21 cellular contexts compared by ENCODE assay signal in the genomic region with DNA sequence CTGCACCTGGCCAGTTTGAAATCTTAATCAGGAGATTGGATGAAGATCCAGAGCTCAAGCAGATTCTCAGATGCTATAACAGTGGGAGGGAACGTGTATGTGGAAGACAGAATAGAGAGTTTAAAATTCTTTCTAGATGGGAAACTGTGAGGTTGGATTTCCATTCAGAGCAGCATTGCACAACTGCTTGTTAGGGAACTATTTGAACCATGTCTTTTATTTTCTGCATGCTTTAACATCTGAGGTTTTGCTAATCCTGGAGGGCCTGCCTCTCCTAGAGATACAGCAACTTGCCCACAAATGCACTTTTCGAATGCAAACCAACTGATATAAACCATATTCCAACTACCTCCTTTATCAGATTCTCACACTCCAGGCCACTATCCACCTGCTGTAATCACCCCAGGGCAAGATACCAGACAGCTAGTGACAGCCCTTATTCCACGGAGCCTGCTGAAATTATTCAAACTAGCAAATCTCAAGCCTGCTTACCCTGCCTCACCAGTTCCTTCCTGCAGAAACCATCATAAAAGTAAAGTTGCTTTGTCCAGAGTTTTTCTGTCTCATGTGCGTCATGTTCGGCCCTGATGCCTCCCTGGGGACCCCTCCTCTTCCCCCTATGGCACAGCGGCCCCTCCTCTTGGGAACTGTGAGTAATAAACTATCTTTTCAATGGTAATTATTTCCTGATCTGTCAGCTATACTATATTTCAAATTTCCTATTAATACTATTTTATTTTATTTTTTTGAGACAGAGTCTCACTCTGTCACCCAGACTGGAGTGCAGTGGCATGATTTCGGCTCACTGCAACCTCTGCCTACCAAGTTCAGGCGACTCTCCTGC. TPM values are rescaled to one million over a fixed set of nuclear protein-coding genes. Genes with fewer than 3 reads are reported as not detected.
DNase-seq lines count a peak whose midpoint lies in the region; ATAC-seq and TF ChIP-seq lines count a peak whose summit lies in the region.
"Had no signal": no experiment of that assay in that cellular context is flagged by ENCODE, and none has a peak within 500 bp of the region (broad histone marks: within the 10 kb centered on the region; RNA-seq: fewer than 3 reads in every experiment).

No MANE protein-coding gene starts in this region.

- H3K4me1 Mint-ChIP-seq in endothelial cell (ENCODE audit: unreplicated experiment), result no peaks in the 10 kb centered on the region
- no peaks in the 10 kb centered on the region for H3K4me1 Mint-ChIP-seq in type B pancreatic cell (ENCODE audit: unreplicated experiment)
- H3K4me1 Mint-ChIP-seq: CD8-positive, alpha-beta memory T cell; IgD-negative memory B cell had no signal

- TF ChIP-seq CTCF in endothelial cell (IDR thresholded peaks at IDR 0.05; ENCODE audit: unreplicated experiment) (no peak), type B pancreatic cell (conservative IDR thresholded peaks at IDR 0.05) (no peak)

- ATAC-seq in GM21360 (IDR thresholded peaks at IDR 0.05; ENCODE audit: unreplicated experiment) (no peak), HG02970 (IDR thresholded peaks at IDR 0.05; ENCODE audit: low FRiP score, unreplicated experiment) (no peak)
- ATAC-seq: A549 had no signal

- peak overlapping the region; percentile 10 to 62 (median 46); a peak in 21 of 22 replicates for H3K4me2 ChIP-seq in BLaER1 treated with 17β-estradiol and CSF1 and Interleukin-3, amounts not matched to agents 10 nM and 100 nM
- H3K4me2 ChIP-seq: A549 had no signal

- peaks cover 0 to 14% (median 0%) of the 10 kb centered on the region in 11 experiments; a peak in 3 of 22 replicates for H3K9me3 ChIP-seq in BLaER1 treated with 17β-estradiol and CSF1 and Interleukin-3, amounts not matched to agents 10 nM and 100 nM (replicated peaks in 1 of 11)
- H3K9me3 ChIP-seq: A549, MG63 had no signal

- peak overlapping the region; percentile 6 for H3K27ac Mint-ChIP-seq in endothelial cell (ENCODE audit: unreplicated experiment)
- no peak overlapping the region for H3K27ac Mint-ChIP-seq in type B pancreatic cell
- H3K27ac Mint-ChIP-seq: CD8-positive, alpha-beta memory T cell; IgD-negative memory B cell had no signal

- DNase-seq in OCI-M1 (lab: John Stamatoyannopoulos, UW), result peak; percentile 64
- DNase-seq in endothelial cell (ENCODE audit: low spot score), result no peak
- DNase-seq in renal cortical epithelial cell (ENCODE audit: low read depth), result peak; percentile 4
- no peak for DNase-seq in type B pancreatic cell (ENCODE audit: extremely low spot score, unreplicated experiment)
- DNase-seq: C1 segment of cervical spinal cord; CD8-positive, alpha-beta memory T cell; DMS53; Kasumi-1; MG63; NCI-H1105 treated with DMSO at 0.1 percent for 48 hours; NCI-H1694 treated with DMSO at 0.1 percent for 48 hours; NCI-H510A; NCI-H774; SHP77 had no signal

- H3K9ac ChIP-seq in BLaER1 treated with 17β-estradiol and CSF1 and Interleukin-3, amounts not matched to agents 10 nM and 100 nM, result no peak overlapping the region

- H3K36me3 Mint-ChIP-seq in endothelial cell (ENCODE audit: low read depth, unreplicated experiment), result no peaks in the 10 kb centered on the region
- no peaks in the 10 kb centered on the region for H3K36me3 Mint-ChIP-seq in type B pancreatic cell
- H3K36me3 Mint-ChIP-seq: CD8-positive, alpha-beta memory T cell; IgD-negative memory B cell had no signal

- no peaks in the 10 kb centered on the region for H4K20me1 ChIP-seq in BLaER1 treated with 17β-estradiol and CSF1 and Interleukin-3, amounts not matched to agents 10 nM and 100 nM

- H3K4me3 Mint-ChIP-seq in endothelial cell (ENCODE audit: unreplicated experiment) (no peak overlapping the region), type B pancreatic cell (no peak overlapping the region)
- H3K4me3 Mint-ChIP-seq: IgD-negative memory B cell had no signal

- no peaks in the 10 kb centered on the region for H3K27me3 ChIP-seq in BLaER1 treated with 17β-estradiol and CSF1 and Interleukin-3, amounts not matched to agents 10 nM and 100 nM
- H3K27me3 ChIP-seq: MG63 had no signal

- no peak overlapping the region for H3K4me3 ChIP-seq in BLaER1 treated with 17β-estradiol and CSF1 and Interleukin-3, amounts not matched to agents 10 nM and 100 nM
- H3K4me3 ChIP-seq: A549, MG63 had no signal

- no peaks in the 10 kb centered on the region for H3K9me3 Mint-ChIP-seq in endothelial cell (ENCODE audit: unreplicated experiment)
- H3K9me3 Mint-ChIP-seq in type B pancreatic cell, result no peaks in the 10 kb centered on the region

- H3K27me3 Mint-ChIP-seq in endothelial cell (ENCODE audit: unreplicated experiment) (no peaks in the 10 kb centered on the region), type B pancreatic cell (peaks cover 4% of the 10 kb centered on the region)

- H3K36me3 ChIP-seq in BLaER1 treated with 17β-estradiol and CSF1 and Interleukin-3, amounts not matched to agents 10 nM and 100 nM, result no peaks in the 10 kb centered on the region
- H3K36me3 ChIP-seq: MG63 had no signal

- H3K4me1 ChIP-seq in BLaER1 treated with 17β-estradiol and CSF1 and Interleukin-3, amounts not matched to agents 10 nM and 100 nM, result peaks cover 12 to 23% (median 19%) of the 10 kb centered on the region in 10 experiments; a peak in 19 of 20 replicates
- H3K4me1 ChIP-seq: A549 had no signal

- H3K27ac ChIP-seq in BLaER1 treated with 17β-estradiol and CSF1 and Interleukin-3, amounts not matched to agents 10 nM and 100 nM, result no peak overlapping the region
- H3K27ac ChIP-seq: A549 had no signal

RNA-seq across cellular contexts. Expression of a gene that starts 18.4 kb away (rescaled TPM):
- total RNA-seq in endothelial cell (ENCODE audit: unreplicated experiment) (1.0 TPM), renal cortical epithelial cell (1.2 TPM in 1 of 2 replicates, not detected in the other), type B pancreatic cell (ENCODE audit: low replicate concordance) (not detected in 2 replicates)
- total RNA-seq: CD8-positive, alpha-beta memory T cell; H4 had no signal

RNA-seq across cellular contexts. Expression of a gene that starts 22.7 kb away (rescaled TPM):
- 1.4 TPM for total RNA-seq in endothelial cell (ENCODE audit: unreplicated experiment)
- 20.3 and 37.3 TPM in 2 replicates for total RNA-seq in renal cortical epithelial cell
- 0.98 and 1.5 TPM in 2 replicates for total RNA-seq in type B pancreatic cell (ENCODE audit: low replicate concordance)
- total RNA-seq: CD8-positive, alpha-beta memory T cell; H4; RPMI7951 had no signal

RNA-seq across cellular contexts. Expression of a gene that starts 50.6 kb away (rescaled TPM):
- 3.0 TPM for total RNA-seq in endothelial cell (ENCODE audit: unreplicated experiment)
- 2.6 and 6.4 TPM in 2 replicates for total RNA-seq in renal cortical epithelial cell
- total RNA-seq in type B pancreatic cell (ENCODE audit: low replicate concordance), result 5.0 and 5.9 TPM in 2 replicates
- total RNA-seq: H4, RPMI7951 had no signal

RNA-seq across cellular contexts. Expression of a gene that starts 52.1 kb away (rescaled TPM):
- total RNA-seq in endothelial cell (ENCODE audit: unreplicated experiment), result not detected
- total RNA-seq in renal cortical epithelial cell, result not detected in 2 replicates
- total RNA-seq in type B pancreatic cell (ENCODE audit: low replicate concordance), result not detected in 2 replicates
- total RNA-seq: CD8-positive, alpha-beta memory T cell; H4; RPMI7951 had no signal

Comparison
In these comparisons a context has a peak if more than half of its experiments do, and no peak if none do; other contexts are left out.
1. DNase-seq: peak in OCI-M1 (single experiment) and renal cortical epithelial cell (single experiment); none in endothelial cell (single experiment) and type B pancreatic cell (single experiment).